In the genomic region with DNA sequence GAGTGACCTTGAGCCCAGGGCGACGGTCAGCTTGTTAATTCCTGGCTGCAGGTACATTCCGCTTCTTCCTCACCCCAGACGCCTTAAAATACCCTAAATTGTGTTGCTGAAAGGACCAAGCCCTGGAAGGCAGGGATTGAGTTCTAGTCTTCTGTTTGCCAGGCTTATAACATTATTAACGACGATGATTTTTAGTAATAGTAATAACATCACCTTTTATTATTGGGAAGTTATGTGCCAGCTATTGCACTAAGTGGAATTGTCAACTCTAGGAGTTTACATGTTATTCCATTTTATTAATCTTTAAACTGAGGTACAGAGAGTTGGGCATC, we compare ENCODE assay signal across 8 cellular contexts. TPM values are rescaled to one million over a fixed set of nuclear protein-coding genes. Genes with fewer than 3 reads are reported as not detected.
A peak's percentile ranks its signal among the peaks of the same experiment; 100 is the strongest.
DNase-seq lines count a peak whose midpoint lies in the region; ATAC-seq, FAIRE-seq and TF ChIP-seq lines count a peak whose summit lies in the region.

No MANE protein-coding gene starts in this region.

- H3K4me1 Mint-ChIP-seq in T-helper 1 cell treated with Interleukin-12 subunit alpha and Interleukin-12 subunit beta and Interleukin-4 antibody, amounts not matched to agents 30 μg/mL and 1 μg/mL, for 36 hours (ENCODE audit: low read depth): peaks cover 30% of the 10 kb centered on the region

- peak overlapping the region; percentile 88 for H3K4me3 ChIP-seq in adipocyte (ENCODE audit: low read length)
- peak overlapping the region; percentile 87 to 99 for H3K4me3 ChIP-seq in kidney (ENCODE audit: low read length in 2 of 2)
- H3K4me3 ChIP-seq in subcutaneous abdominal adipose tissue (ENCODE audit: low read depth in 1 of 5, low read length in 5 of 5): peak overlapping the region; percentile 88 to 97 (median 92)

- H3K27ac ChIP-seq in kidney (ENCODE audit: low read depth in 2 of 2, low read length in 2 of 2): peak overlapping the region; percentile 77 to 84
- peak overlapping the region; percentile 84 for H3K27ac ChIP-seq in subcutaneous abdominal adipose tissue (ENCODE audit: low read depth, low read length)

- no peak for TF ChIP-seq CTCF in kidney (IDR thresholded peaks at IDR 0.05; ENCODE audit: borderline replicate concordance, extremely low read depth, insufficient read depth)

- FAIRE-seq in kidney (lab: Jason Lieb, UNC): no peak

- H3K9me3 Mint-ChIP-seq in T-helper 1 cell treated with Interleukin-12 subunit alpha and Interleukin-12 subunit beta and Interleukin-4 antibody, amounts not matched to agents 30 μg/mL and 1 μg/mL, for 36 hours: no peaks in the 10 kb centered on the region

- DNase-seq in T-helper 1 cell: no peak
- no peak for DNase-seq in adipocyte (ENCODE audit: low read depth)
- no peak for DNase-seq in kidney
- no peak for DNase-seq in kidney tubule cell (ENCODE audit: low spot score)
- DNase-seq in hepatic stellate cell (ENCODE audit: low spot score): no peak

- H3K4me1 ChIP-seq in adipocyte (ENCODE audit: control insufficient read depth, insufficient read depth, low read length) (peaks cover 46% of the 10 kb centered on the region), kidney (ENCODE audit: control insufficient read depth in 1 of 2, insufficient read depth in 1 of 2, low read depth in 1 of 2, low read length in 2 of 2) (peaks cover 3 to 5% of the 10 kb centered on the region in 2 donors), subcutaneous abdominal adipose tissue (ENCODE audit: control insufficient read depth in 5 of 5, insufficient read depth in 5 of 5, low read length in 5 of 5) (peaks cover 10 to 47% (median 33%) of the 10 kb centered on the region in 5 donors)

- H3K9ac ChIP-seq in adipocyte (ENCODE audit: low read length) (peak overlapping the region; percentile 99), kidney (ENCODE audit: low read length in 2 of 2) (peak overlapping the region; percentile 78 to 98), subcutaneous abdominal adipose tissue (ENCODE audit: low read length in 5 of 5) (peak overlapping the region; percentile 79 to 96 (median 90))

- peak overlapping the region; percentile 100 for H3K27ac Mint-ChIP-seq in T-helper 1 cell treated with Interleukin-12 subunit alpha and Interleukin-12 subunit beta and Interleukin-4 antibody, amounts not matched to agents 30 μg/mL and 1 μg/mL, for 36 hours

- ATAC-seq in GM18861 (IDR thresholded peaks at IDR 0.05; ENCODE audit: unreplicated experiment): no peak

- peaks cover 6% of the 10 kb centered on the region for H3K36me3 Mint-ChIP-seq in T-helper 1 cell treated with Interleukin-12 subunit alpha and Interleukin-12 subunit beta and Interleukin-4 antibody, amounts not matched to agents 30 μg/mL and 1 μg/mL, for 36 hours (ENCODE audit: low read depth)

- intact Hi-C loops in kidney (cut with DNase I): no loop called here

- H3K9me3 ChIP-seq in adipocyte (ENCODE audit: control insufficient read depth, low read length) (no peaks in the 10 kb centered on the region), kidney (ENCODE audit: control insufficient read depth in 1 of 2, low read length in 2 of 2) (no peaks in the 10 kb centered on the region), subcutaneous abdominal adipose tissue (ENCODE audit: control insufficient read depth in 5 of 5, low read length in 5 of 5) (no peaks in the 10 kb centered on the region)

- H3K4me3 Mint-ChIP-seq in T-helper 1 cell treated with Interleukin-12 subunit alpha and Interleukin-12 subunit beta and Interleukin-4 antibody, amounts not matched to agents 30 μg/mL and 1 μg/mL, for 36 hours: peak overlapping the region; percentile 99

- no peaks in the 10 kb centered on the region for H3K27me3 Mint-ChIP-seq in T-helper 1 cell treated with Interleukin-12 subunit alpha and Interleukin-12 subunit beta and Interleukin-4 antibody, amounts not matched to agents 30 μg/mL and 1 μg/mL, for 36 hours (ENCODE audit: low read depth)

- H3K27me3 ChIP-seq in adipocyte (replicated peaks; ENCODE audit: control insufficient read depth, insufficient read depth, low read length) (no peaks in the 10 kb centered on the region), subcutaneous abdominal adipose tissue (ENCODE audit: control insufficient read depth in 5 of 5, insufficient read depth in 4 of 5, low read length in 5 of 5) (no peaks in the 10 kb centered on the region)

- peaks cover 6% of the 10 kb centered on the region for H3K36me3 ChIP-seq in adipocyte (ENCODE audit: control insufficient read depth, insufficient read depth, low read length, severe bottlenecking)
- peaks cover 0 to under 1% of the 10 kb centered on the region in 2 donors for H3K36me3 ChIP-seq in kidney (ENCODE audit: control insufficient read depth in 1 of 2, insufficient read depth in 2 of 2, low read length in 2 of 2)
- peaks cover 1 to 11% (median 3%) of the 10 kb centered on the region in 5 donors for H3K36me3 ChIP-seq in subcutaneous abdominal adipose tissue (ENCODE audit: control insufficient read depth in 5 of 5, insufficient read depth in 5 of 5, low read length in 5 of 5)

RNA-seq across cellular contexts. Expression of a gene that starts 0.4 kb away (rescaled TPM):
- total RNA-seq in kidney: 17.3 TPM
- 12.7 TPM for polyA plus RNA-seq in kidney (ENCODE audit: insufficient read depth, low read depth, low replicate concordance)

RNA-seq across cellular contexts. Expression of a gene that starts 0.7 kb away (rescaled TPM):
- 19.3 TPM for total RNA-seq in kidney
- 16.3 TPM for polyA plus RNA-seq in kidney (ENCODE audit: insufficient read depth, low read depth, low replicate concordance)
